In the genomic region with DNA sequence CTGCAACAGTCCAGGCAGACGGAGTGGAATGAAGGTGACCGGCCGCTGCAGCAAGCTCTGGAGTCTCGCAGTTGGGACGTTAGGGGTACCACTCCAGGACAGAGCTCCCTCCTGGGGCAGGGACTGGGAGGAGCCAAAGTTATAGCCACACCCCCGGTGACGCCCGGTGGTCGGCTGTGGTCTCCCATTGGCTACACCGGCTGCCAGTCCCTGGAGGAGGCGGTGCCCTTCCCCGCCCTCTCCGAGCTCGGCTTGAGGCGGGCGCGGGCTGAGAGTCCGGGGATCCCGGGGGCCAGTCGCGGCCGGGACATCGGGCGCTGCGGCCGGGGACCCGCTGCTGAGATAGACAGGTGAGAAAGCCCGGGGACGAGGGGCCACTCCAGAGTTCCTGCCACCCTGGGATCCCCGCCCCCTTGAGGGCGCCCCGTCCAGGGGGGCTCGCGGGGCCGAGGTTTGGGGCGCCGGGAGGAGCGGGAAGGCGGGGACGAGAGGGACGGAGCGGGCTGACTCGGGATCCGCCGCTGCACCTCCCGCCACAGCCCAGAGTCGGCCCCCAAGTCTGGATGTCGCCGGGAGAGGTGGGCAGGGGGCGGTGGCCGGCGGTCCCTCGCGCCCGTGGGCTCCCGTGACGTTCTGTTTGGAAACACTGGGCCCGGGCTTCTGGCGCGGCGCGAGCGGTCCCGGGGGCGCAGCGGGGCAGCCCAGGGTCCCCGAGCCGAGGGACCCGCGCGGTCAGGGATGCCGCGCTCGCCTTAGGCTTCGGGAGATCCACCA, we compare ENCODE assay signal across 1 cellular context.
A peak's percentile ranks its signal among the peaks of the same experiment; 100 is the strongest.
TF ChIP-seq lines count a peak whose summit lies in the region.

A gene (plus strand): TSS at position 231 of the 774 bp plus-strand sequence. CDS start 7,414 bp downstream, outside the sequence.

TF ChIP-seq in GM23338, 12 proteins besides CTCF, POLR2A, EP300 and RAD21 (continued from another document):
- TF ChIP-seq, protein P1, sequence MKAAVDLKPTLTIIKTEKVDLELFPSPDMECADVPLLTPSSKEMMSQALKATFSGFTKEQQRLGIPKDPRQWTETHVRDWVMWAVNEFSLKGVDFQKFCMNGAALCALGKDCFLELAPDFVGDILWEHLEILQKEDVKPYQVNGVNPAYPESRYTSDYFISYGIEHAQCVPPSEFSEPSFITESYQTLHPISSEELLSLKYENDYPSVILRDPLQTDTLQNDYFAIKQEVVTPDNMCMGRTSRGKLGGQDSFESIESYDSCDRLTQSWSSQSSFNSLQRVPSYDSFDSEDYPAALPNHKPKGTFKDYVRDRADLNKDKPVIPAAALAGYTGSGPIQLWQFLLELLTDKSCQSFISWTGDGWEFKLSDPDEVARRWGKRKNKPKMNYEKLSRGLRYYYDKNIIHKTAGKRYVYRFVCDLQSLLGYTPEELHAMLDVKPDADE (IDR thresholded peaks at IDR 0.05): no peak
- TF ChIP-seq POLR2AphosphoS5 (IDR thresholded peaks at IDR 0.05; ENCODE audit: low read depth): peak; percentile 84
